8 cellular contexts compared by ENCODE assay signal in the genomic region with DNA sequence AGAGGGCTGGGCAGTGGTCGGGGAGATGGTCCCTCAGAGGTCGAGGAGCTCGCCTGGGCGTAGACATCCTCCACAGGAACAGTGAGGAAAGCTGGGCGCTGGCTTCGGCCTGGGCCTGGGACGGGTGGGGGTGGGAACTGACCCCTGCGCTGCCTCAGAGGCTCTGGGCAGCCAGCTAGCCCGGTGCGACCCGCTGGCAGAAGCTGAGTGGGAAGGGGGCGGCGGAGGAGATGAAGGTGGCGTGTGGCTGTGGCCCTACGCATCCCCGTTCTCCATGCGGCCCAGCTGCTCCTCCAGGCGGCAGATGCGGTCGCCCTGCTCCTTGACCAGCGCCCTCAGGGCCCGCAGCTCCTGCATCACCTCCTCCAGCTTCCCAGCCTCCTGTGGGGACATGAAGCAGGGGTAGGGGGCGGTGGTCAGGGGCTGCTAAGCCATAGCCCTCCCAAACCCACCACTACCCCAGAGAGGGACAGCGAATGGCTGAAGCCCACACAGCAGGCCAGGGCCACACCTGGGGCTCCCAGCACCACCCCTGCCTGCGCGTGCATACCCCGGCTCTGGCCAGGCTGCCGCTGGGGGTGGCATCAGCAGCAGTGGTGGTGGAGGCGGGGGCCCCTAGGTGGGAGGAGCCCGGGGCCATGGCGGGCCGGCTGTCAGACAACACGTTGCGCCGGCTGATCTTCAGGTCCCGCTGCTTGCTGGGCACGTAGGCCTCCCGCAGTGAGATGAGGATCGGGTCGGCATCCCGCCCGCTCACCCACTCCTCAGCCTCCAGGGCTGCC. TPM values are rescaled to one million over a fixed set of nuclear protein-coding genes. Genes with fewer than 3 reads are reported as not detected.
DNase-seq lines count a peak whose midpoint lies in the region; ATAC-seq and TF ChIP-seq lines count a peak whose summit lies in the region.
"Had no signal": no experiment of that assay in that cellular context is flagged by ENCODE, and none has a peak within 500 bp of the region (broad histone marks: within the 10 kb centered on the region; RNA-seq: fewer than 3 reads in every experiment).

No MANE protein-coding gene starts in this region.

- in situ Hi-C loops in transverse colon (cut with MboI; ENCODE audit: low pct_ligation_motif_present in 1 of 4, low pct_unique_long_range_greater_than_20kb in 1 of 4, low sequenced_read_pairs in 3 of 4) (no loop called here), ACHN (cut with HindIII; ENCODE audit: low pct_ligation_motif_present, low pct_unique_long_range_greater_than_20kb, low sequenced_read_pairs) (no loop called here)

- no peaks in the 10 kb centered on the region for H3K27me3 Mint-ChIP-seq in naive thymus-derived CD4-positive, alpha-beta T cell

- peak; percentile 63 for ATAC-seq in naive thymus-derived CD4-positive, alpha-beta T cell
- no peak for ATAC-seq in HG02610 (IDR thresholded peaks at IDR 0.05; ENCODE audit: unreplicated experiment)

- H3K4me3 ChIP-seq in Peyer's patch, result peak overlapping the region; percentile 49 to 81 (median 64)
- peak overlapping the region; percentile 100 for H3K4me3 ChIP-seq in naive thymus-derived CD4-positive, alpha-beta T cell (ENCODE audit: low read length)
- peak overlapping the region in 3 of 4 donors; percentile 2 to 41 (median 15) for H3K4me3 ChIP-seq in transverse colon

- TF ChIP-seq CTCF in Peyer's patch (IDR thresholded peaks at IDR 0.05) (no peak), transverse colon (IDR thresholded peaks at IDR 0.05) (no peak)

- peak in 1 of 2 donors; percentile 10 for TF ChIP-seq POLR2A in Peyer's patch (IDR thresholded peaks at IDR 0.05)
- peak; percentile 21 for TF ChIP-seq POLR2A in transverse colon (IDR thresholded peaks at IDR 0.05)

- peaks cover 0 to 79% (median 0%) of the 10 kb centered on the region in 3 donors for H3K36me3 ChIP-seq in Peyer's patch
- peaks cover 0 to 36% (median 11%) of the 10 kb centered on the region in 3 experiments for H3K36me3 ChIP-seq in naive thymus-derived CD4-positive, alpha-beta T cell (ENCODE audit: control insufficient read depth in 2 of 3, insufficient read depth in 3 of 3, low read length in 3 of 3)
- H3K36me3 ChIP-seq in transverse colon, result peaks cover 0 to 5% (median 0%) of the 10 kb centered on the region in 4 donors

- H3K9me3 ChIP-seq in Peyer's patch (no peaks in the 10 kb centered on the region), transverse colon (no peaks in the 10 kb centered on the region)
- H3K9me3 ChIP-seq in naive thymus-derived CD4-positive, alpha-beta T cell (ENCODE audit: control insufficient read depth in 2 of 3, low read length in 3 of 3), result no peaks in the 10 kb centered on the region

- peak overlapping the region; percentile 90 to 97 (median 95) for H3K27ac Mint-ChIP-seq in naive thymus-derived CD4-positive, alpha-beta T cell

- H3K4me1 ChIP-seq in Peyer's patch, result peaks cover 0 to 65% (median 40%) of the 10 kb centered on the region in 4 donors
- peaks cover 43 to 70% of the 10 kb centered on the region in 2 donors for H3K4me1 ChIP-seq in naive thymus-derived CD4-positive, alpha-beta T cell (ENCODE audit: control insufficient read depth in 2 of 2, insufficient read depth in 2 of 2, low read length in 2 of 2)
- peaks cover 6 to 41% (median 22%) of the 10 kb centered on the region in 4 donors for H3K4me1 ChIP-seq in transverse colon

- H3K4me1 Mint-ChIP-seq in naive thymus-derived CD4-positive, alpha-beta T cell, result peaks cover 40 to 76% (median 54%) of the 10 kb centered on the region in 7 donors

- H3K36me3 Mint-ChIP-seq in naive thymus-derived CD4-positive, alpha-beta T cell, result peaks cover 0 to 43% (median 0%) of the 10 kb centered on the region in 5 donors

- H3K4me3 Mint-ChIP-seq in naive thymus-derived CD4-positive, alpha-beta T cell, result peak overlapping the region; percentile 85 to 99 (median 97)

- 86% methylated on average over 40 of the region's 42 CpGs; no CpG with 5 or more reads in 1 of the 2 donors for whole genome bisulfite sequencing in transverse colon (ENCODE audit: low coverage in 1 of 2), 2 donors

- CTCF ChIA-PET in naive thymus-derived CD4-positive, alpha-beta T cell (lab: Charles Lee), result interaction anchor here (0.7 to 5.9 kb wide), 14 partner anchors 13 to 63 kb away, joined by 3 to 37 read pairs (median 5); partner anchors contain the start of genes AIP, PPP1CA, TBC1D10C and TMEM134

- intact Hi-C loops in naive thymus-derived CD4-positive, alpha-beta T cell (cut with micrococcal nuclease), result no loop called here
- intact Hi-C loops in transverse colon (cut with DNase I; ENCODE audit: low total_unique reads), result no loop called here

- H3K27me3 ChIP-seq in Peyer's patch (no peaks in the 10 kb centered on the region), transverse colon (no peaks in the 10 kb centered on the region)
- no peaks in the 10 kb centered on the region for H3K27me3 ChIP-seq in naive thymus-derived CD4-positive, alpha-beta T cell (ENCODE audit: control insufficient read depth in 2 of 2, insufficient read depth in 2 of 2, low read length in 2 of 2)

- H3K9me3 Mint-ChIP-seq in naive thymus-derived CD4-positive, alpha-beta T cell, result peaks cover 0 to 1% (median 0%) of the 10 kb centered on the region in 11 donors

- peak overlapping the region; percentile 83 to 99 (median 88) for H3K27ac ChIP-seq in Peyer's patch
- peak overlapping the region; percentile 85 for H3K27ac ChIP-seq in naive thymus-derived CD4-positive, alpha-beta T cell (ENCODE audit: low read depth, low read length)
- peak overlapping the region; percentile 72 to 83 (median 74) for H3K27ac ChIP-seq in transverse colon

- POLR2A ChIA-PET in naive thymus-derived CD4-positive, alpha-beta T cell (lab: Charles Lee), result interaction anchor here (1.0 to 31.8 kb wide), 20 partner anchors 10 to 198 kb away, joined by 3 to 1530 read pairs (median 8); partner anchors contain the start of genes AIP, CABP4, CARNS1 and CDK2AP2

- peak in 2 of 3 donors; percentile 89 to 91 for DNase-seq in Peyer's patch
- peak; percentile 56 to 64 for DNase-seq in activated T-helper 1 cell treated with anti-CD3 and anti-CD28 coated beads, Interleukin-2, amount 50 U/mL, for 16 hours (ENCODE audit: low read depth in 1 of 2, low spot score in 1 of 2)
- peak; percentile 54 to 83 (median 70) for DNase-seq in naive thymus-derived CD4-positive, alpha-beta T cell
- DNase-seq in transverse colon, result peak; percentile 76
- DNase-seq in ACHN, result no peak
- DNase-seq in midbrain (lab: John Stamatoyannopoulos, UW), result no peak

- no peak for TF ChIP-seq EP300 in transverse colon (IDR thresholded peaks at IDR 0.05; ENCODE audit: low read depth)

RNA-seq across cellular contexts. Expression of gene PTPRCAP, which starts 0.8 kb away (rescaled TPM):
- total RNA-seq in Peyer's patch (10 to 100 TPM; 17.3 to 56.9 (median 21.7) TPM), transverse colon (10 to 100 TPM; 13.2 to 78.9 (median 53.9) TPM)
- 100 to 1,000 TPM; 134 to 357 (median 194) TPM for total RNA-seq in naive thymus-derived CD4-positive, alpha-beta T cell
- 100 to 1,000 TPM; 498 to 670 TPM for polyA plus RNA-seq in naive thymus-derived CD4-positive, alpha-beta T cell

RNA-seq across cellular contexts. Expression of gene CORO1B, which starts 5.0 kb away (rescaled TPM):
- total RNA-seq in Peyer's patch, result 100 to 1,000 TPM in 3 of 4 donors, 10 to 100 TPM in 1; 68.5 to 161 (median 138) TPM
- 100 to 1,000 TPM in 1 of 5 experiments, 10 to 100 TPM in 4; 15.6 to 311 (median 28.5) TPM for total RNA-seq in naive thymus-derived CD4-positive, alpha-beta T cell
- 10 to 100 TPM; 21.3 to 40.8 TPM for polyA plus RNA-seq in naive thymus-derived CD4-positive, alpha-beta T cell
- total RNA-seq in transverse colon, result 100 to 1,000 TPM in 3 of 4 donors, 10 to 100 TPM in 1; 72.6 to 204 (median 151) TPM

RNA-seq across cellular contexts. Expression of gene RPS6KB2, which starts 10.0 kb away (rescaled TPM):
- 10 to 100 TPM; 58.0 to 88.3 (median 63.5) TPM for total RNA-seq in Peyer's patch
- total RNA-seq in naive thymus-derived CD4-positive, alpha-beta T cell, result 10 to 100 TPM; 61.9 to 83.9 (median 77.7) TPM
- polyA plus RNA-seq in naive thymus-derived CD4-positive, alpha-beta T cell, result 10 to 100 TPM; 45.2 to 46.6 TPM
- total RNA-seq in transverse colon, result 100 to 1,000 TPM in 1 of 4 donors, 10 to 100 TPM in 3; 53.5 to 108 (median 75.9) TPM

RNA-seq across cellular contexts. Expression of gene GPR152, which starts 14.2 kb away (rescaled TPM):
- total RNA-seq in Peyer's patch (not detected), transverse colon (not detected)
- not detected for total RNA-seq in naive thymus-derived CD4-positive, alpha-beta T cell
- 1 to 10 TPM; 1.4 to 1.5 TPM for polyA plus RNA-seq in naive thymus-derived CD4-positive, alpha-beta T cell
- total RNA-seq: subcutaneous adipose tissue had no signal

RNA-seq across cellular contexts. Expression of gene CABP4, which starts 16.8 kb away (rescaled TPM):
- total RNA-seq in Peyer's patch (1 to 10 TPM in 1 of 4 donors, under 1 TPM in 2, not detected in 1; 0.85 to 3.3 (median 0.94) TPM), transverse colon (1 to 10 TPM in 2 of 4 donors, not detected in 2; 1.2 to 2.2 TPM)
- total RNA-seq in naive thymus-derived CD4-positive, alpha-beta T cell, result 10 to 100 TPM in 2 of 5 experiments, 1 to 10 TPM in 3; 2.5 to 17.1 (median 3.4) TPM
- 1 to 10 TPM; 1.2 to 2.3 TPM for polyA plus RNA-seq in naive thymus-derived CD4-positive, alpha-beta T cell

Comparison
In these comparisons a context has a peak if more than half of its experiments do, and no peak if none do; other contexts are left out.
1. DNase-seq: peak in Peyer's patch (2 of 3), activated T-helper 1 cell treated with anti-CD3 and anti-CD28 coated beads, Interleukin-2, amount 50 U/mL, for 16 hours (2 of 2), naive thymus-derived CD4-positive, alpha-beta T cell (9 of 9) and transverse colon (single experiment); none in ACHN (single experiment) and midbrain (single experiment).
2. H3K4me3 ChIP-seq: peak in every context shown above with its lines; median percentile 100 in naive thymus-derived CD4-positive, alpha-beta T cell; 64 in Peyer's patch; 15 in transverse colon.
3. Peak in every context shown above with its lines, with median percentiles within 50 percentile points of each other: H3K27ac ChIP-seq.